In genomic region chr10:77496941-77497420, GRCh38 we compare ENCODE assay signal across 14 cellular contexts.
A peak's percentile ranks its signal among the peaks of the same experiment; 100 is the strongest.
DNase-seq lines count a peak whose midpoint lies in the region; ATAC-seq, FAIRE-seq and TF ChIP-seq lines count a peak whose summit lies in the region.
"Had no signal": no experiment of that assay in that cellular context is flagged by ENCODE, and none has a peak within 500 bp of the region (broad histone marks: within the 10 kb centered on the region; RNA-seq: fewer than 3 reads in every experiment).

No MANE protein-coding gene starts in this region.

- ATAC-seq in HG03108 (IDR thresholded peaks at IDR 0.05; ENCODE audit: unreplicated experiment) (no peak), upper lobe of left lung (ENCODE audit: low FRiP score in 2 of 2) (no peak)

- peak overlapping the region; percentile 47 for H2BK12ac ChIP-seq in trophoblast cell (ENCODE audit: low read length)

- no peak overlapping the region for H2AFZ ChIP-seq in trophoblast cell (ENCODE audit: insufficient read depth, low read length, poor library complexity)

- no peak overlapping the region for H3K4me3 ChIP-seq in esophagus muscularis mucosa
- no peak overlapping the region for H3K4me3 ChIP-seq in trophoblast cell (ENCODE audit: low read depth, low read length)
- H3K4me3 ChIP-seq in upper lobe of left lung = no peak overlapping the region
- H3K4me3 ChIP-seq: ascending aorta, BLaER1, SJCRH30 had no signal

- H3K27ac ChIP-seq in esophagus muscularis mucosa (replicated peaks in 1 of 4) = peak overlapping the region in 3 of 4 donors; percentile 11 to 63 (median 58)
- H3K27ac ChIP-seq in trophoblast cell (ENCODE audit: low read depth, low read length) = no peak overlapping the region
- H3K27ac ChIP-seq in upper lobe of left lung = no peak overlapping the region
- H3K27ac ChIP-seq: BLaER1, SJCRH30 had no signal

- H2BK120ac ChIP-seq in trophoblast cell (ENCODE audit: insufficient read depth, low read length, poor library complexity) = no peak overlapping the region

- peaks cover 11% of the 10 kb centered on the region for H3K79me1 ChIP-seq in trophoblast cell (ENCODE audit: low read length)

- no peak overlapping the region for H4K8ac ChIP-seq in trophoblast cell (ENCODE audit: low read depth, low read length)

- TF ChIP-seq EP300 in esophagus muscularis mucosa (IDR thresholded peaks at IDR 0.05) = no peak
- no peak for TF ChIP-seq EP300 in upper lobe of left lung (IDR thresholded peaks at IDR 0.05)

- H3K36me3 ChIP-seq in esophagus muscularis mucosa (peaks cover 0 to 7% (median 0%) of the 10 kb centered on the region in 4 donors), trophoblast cell (ENCODE audit: control insufficient read depth in 1 of 2, insufficient read depth in 2 of 2, low read length in 2 of 2) (peaks cover 6 to 10% of the 10 kb centered on the region in 2 experiments), upper lobe of left lung (no peaks in the 10 kb centered on the region)
- H3K36me3 ChIP-seq: BLaER1, SJCRH30 had no signal

- peak; percentile 85 for FAIRE-seq in GM12892 (lab: Jason Lieb, UNC)
- FAIRE-seq: kidney had no signal

- H3K27me3 ChIP-seq in esophagus muscularis mucosa (no peaks in the 10 kb centered on the region), trophoblast cell (ENCODE audit: insufficient read depth, low read length) (no peaks in the 10 kb centered on the region), upper lobe of left lung (no peaks in the 10 kb centered on the region)
- H3K27me3 ChIP-seq: ascending aorta, BLaER1, SJCRH30 had no signal

- DNase-seq in GM12892 (ENCODE audit: insufficient read length) (no peak), NCI-H146 treated with DMSO at 0.1 percent for 48 hours (lab: John Stamatoyannopoulos, UW; ENCODE audit: unreplicated experiment) (peak; percentile 98), esophagus muscularis mucosa (ENCODE audit: extremely low spot score) (no peak), trophoblast cell (no peak), upper lobe of left lung (no peak)
- no peak for DNase-seq in activated naive CD4-positive, alpha-beta T cell (lab: John Stamatoyannopoulos, UW)
- DNase-seq: kidney, NCI-H446, OCI-M1, SJCRH30, T-helper 9 cell had no signal

- H3K14ac ChIP-seq in trophoblast cell (ENCODE audit: low read length) = no peak overlapping the region

- H4K91ac ChIP-seq in trophoblast cell (ENCODE audit: low read depth, low read length) = no peak overlapping the region

- no peak overlapping the region for H3K4ac ChIP-seq in trophoblast cell (ENCODE audit: low read depth, low read length)

- 84% methylated on average over 3 of the region's 3 CpGs for WGBS in esophagus muscularis mucosa
- WGBS in trophoblast cell (ENCODE audit: extremely low coverage, insufficient coverage, insufficient read length) = no CpG with 5 or more reads among the region's 3 CpGs
- WGBS in upper lobe of left lung, 2 donors = 89 to 93% methylated on average over 3 of the region's 3 CpGs

- no peak for TF ChIP-seq CTCF in esophagus muscularis mucosa (IDR thresholded peaks at IDR 0.05)
- no peak for TF ChIP-seq CTCF in upper lobe of left lung (IDR thresholded peaks at IDR 0.05)

- no peak overlapping the region for H4K12ac ChIP-seq in trophoblast cell (ENCODE audit: low read depth, low read length)

- no peak overlapping the region for H3K23ac ChIP-seq in trophoblast cell (ENCODE audit: low read length)

- no peak overlapping the region for H2BK5ac ChIP-seq in trophoblast cell (ENCODE audit: low read depth, low read length, poor library complexity)

- H3K9ac ChIP-seq in trophoblast cell (ENCODE audit: low read length) = no peak overlapping the region
- H3K9ac ChIP-seq: BLaER1 had no signal

- H3K4me1 ChIP-seq in esophagus muscularis mucosa (peaks cover 6 to 73% (median 56%) of the 10 kb centered on the region in 4 donors), trophoblast cell (ENCODE audit: control insufficient read depth in 1 of 2, insufficient read depth in 2 of 2, low read length in 2 of 2) (peaks cover 17 to 28% of the 10 kb centered on the region in 2 experiments), upper lobe of left lung (no peaks in the 10 kb centered on the region)
- H3K4me1 ChIP-seq: SJCRH30 had no signal

- H3K4me2 ChIP-seq in trophoblast cell (ENCODE audit: low read length) = no peak overlapping the region
- H3K4me2 ChIP-seq: BLaER1 had no signal

- no peaks in the 10 kb centered on the region for H3K9me3 ChIP-seq in esophagus muscularis mucosa
- peaks cover 3% of the 10 kb centered on the region for H3K9me3 ChIP-seq in trophoblast cell (ENCODE audit: insufficient read depth, low read depth, low read length)
- no peaks in the 10 kb centered on the region for H3K9me3 ChIP-seq in upper lobe of left lung
- H3K9me3 ChIP-seq: ascending aorta, BLaER1, SJCRH30 had no signal

- no peak overlapping the region for H2AK5ac ChIP-seq in trophoblast cell (ENCODE audit: low read length)

- TF ChIP-seq POLR2A in GM12892 (IDR thresholded peaks at IDR 0.05; ENCODE audit: low read depth, low read length) (no peak; the same call in 1 of the 2 replicates), esophagus muscularis mucosa (IDR thresholded peaks at IDR 0.05; ENCODE audit: low read depth) (no peak), upper lobe of left lung (IDR thresholded peaks at IDR 0.05) (no peak)

- intact Hi-C loops in esophagus muscularis mucosa (cut with DNase I) = loop anchor here (5.0 to 10.0 kb wide), 2 partner anchors 145 to 322 kb away; no protein-coding TSS in a partner anchor

- H3K18ac ChIP-seq in trophoblast cell (ENCODE audit: low read length) = peak overlapping the region; percentile 12

- H3K79me2 ChIP-seq in trophoblast cell (ENCODE audit: control insufficient read depth, insufficient read depth, low read length, poor library complexity) = no peaks in the 10 kb centered on the region

Comparison
In these comparisons a context has a peak if more than half of its experiments do, and no peak if none do; other contexts are left out.
1. H3K27ac ChIP-seq: peak in esophagus muscularis mucosa (3 of 4); none in trophoblast cell (single experiment) and upper lobe of left lung (0 of 4).